In genomic region chr11:70505331-70505731, GRCh38 we compare ENCODE assay signal across 18 cellular contexts.
"Had no signal": no experiment of that assay in that cellular context is flagged by ENCODE, and none has a peak within 500 bp of the region (broad histone marks: within the 10 kb centered on the region; RNA-seq: fewer than 3 reads in every experiment).

No MANE protein-coding gene starts in this region.

- H3K4me3 ChIP-seq: mucosa of descending colon had no signal

- H3K9me3 Mint-ChIP-seq: activated naive CD8-positive, alpha-beta T cell treated with anti-CD3 and anti-CD28 coated beads, Interleukin-2, amount 10 ng/mL, durations not matched to agents 7 days and 5 days; activated T-helper 17 cell treated with anti-CD3 and anti-CD28 coated beads, Interleukin-2, amount 50 U/mL, for 72 hours; nephron progenitor cell; WTC11 had no signal

- H3K27ac ChIP-seq: foreskin keratinocyte had no signal

- DNase-seq: activated naive CD4-positive, alpha-beta T cell; activated naive CD8-positive, alpha-beta T cell treated with anti-CD3 and anti-CD28 coated beads, Interleukin-2, amount 10 ng/mL, durations not matched to agents 7 days and 5 days; activated T-cell treated with anti-CD3 and anti-CD28 coated beads, Interleukin-2, amount 50 U/mL, for 1 hour; amniotic stem cell; dermis blood vessel endothelial cell; effector CD8-positive, alpha-beta T cell; foreskin keratinocyte; mesenchymal stem cell; nephron progenitor cell; occipital lobe; retina; stimulated activated CD4-positive, alpha-beta T cell treated with anti-CD3 and anti-CD28 coated beads, Interleukin-12 subunit alpha, Interleukin-12 subunit beta, amount 100 ng/mL, for 4 hours; stimulated activated CD4-positive, alpha-beta T cell treated with anti-CD3 and anti-CD28 coated beads, Interleukin-4, amount 100 ng/mL, for 4 hours; stimulated activated naive CD8-positive, alpha-beta T cell treated with anti-CD3 and anti-CD28 coated beads, Interleukin-15, Interleukin-2, amounts not matched to agents 100 U/mL and 50 U/mL, for 24 hours; T-helper 9 cell had no signal

- H3K27me3 ChIP-seq: foreskin keratinocyte had no signal

- H3K27ac Mint-ChIP-seq: activated naive CD8-positive, alpha-beta T cell treated with anti-CD3 and anti-CD28 coated beads, Interleukin-2, amount 10 ng/mL, durations not matched to agents 7 days and 5 days; activated T-helper 17 cell treated with anti-CD3 and anti-CD28 coated beads, Interleukin-2, amount 50 U/mL, for 72 hours had no signal

- H3K4me1 Mint-ChIP-seq: activated naive CD8-positive, alpha-beta T cell treated with anti-CD3 and anti-CD28 coated beads, Interleukin-2, amount 10 ng/mL, durations not matched to agents 7 days and 5 days; activated T-helper 17 cell treated with anti-CD3 and anti-CD28 coated beads, Interleukin-2, amount 50 U/mL, for 72 hours had no signal

- H3K27me3 Mint-ChIP-seq: activated naive CD8-positive, alpha-beta T cell treated with anti-CD3 and anti-CD28 coated beads, Interleukin-2, amount 10 ng/mL, durations not matched to agents 7 days and 5 days; activated T-helper 17 cell treated with anti-CD3 and anti-CD28 coated beads, Interleukin-2, amount 50 U/mL, for 72 hours had no signal

- H3K4me1 ChIP-seq: foreskin keratinocyte had no signal

- H3K9me3 ChIP-seq: mucosa of descending colon had no signal

- ATAC-seq: activated T-helper 17 cell treated with anti-CD3 and anti-CD28 coated beads, Interleukin-2, amount 50 U/mL, for 72 hours; foreskin keratinocyte; mucosa of descending colon; stimulated activated naive CD8-positive, alpha-beta T cell treated with anti-CD3 and anti-CD28 coated beads, Interleukin-15, Interleukin-2, amounts not matched to agents 100 U/mL and 50 U/mL, for 24 hours; WTC11 had no signal

- H3K4me3 Mint-ChIP-seq: activated naive CD8-positive, alpha-beta T cell treated with anti-CD3 and anti-CD28 coated beads, Interleukin-2, amount 10 ng/mL, durations not matched to agents 7 days and 5 days; activated T-helper 17 cell treated with anti-CD3 and anti-CD28 coated beads, Interleukin-2, amount 50 U/mL, for 72 hours; WTC11 had no signal

- H3K36me3 Mint-ChIP-seq: activated naive CD8-positive, alpha-beta T cell treated with anti-CD3 and anti-CD28 coated beads, Interleukin-2, amount 10 ng/mL, durations not matched to agents 7 days and 5 days; WTC11 had no signal
